In the genomic region with DNA sequence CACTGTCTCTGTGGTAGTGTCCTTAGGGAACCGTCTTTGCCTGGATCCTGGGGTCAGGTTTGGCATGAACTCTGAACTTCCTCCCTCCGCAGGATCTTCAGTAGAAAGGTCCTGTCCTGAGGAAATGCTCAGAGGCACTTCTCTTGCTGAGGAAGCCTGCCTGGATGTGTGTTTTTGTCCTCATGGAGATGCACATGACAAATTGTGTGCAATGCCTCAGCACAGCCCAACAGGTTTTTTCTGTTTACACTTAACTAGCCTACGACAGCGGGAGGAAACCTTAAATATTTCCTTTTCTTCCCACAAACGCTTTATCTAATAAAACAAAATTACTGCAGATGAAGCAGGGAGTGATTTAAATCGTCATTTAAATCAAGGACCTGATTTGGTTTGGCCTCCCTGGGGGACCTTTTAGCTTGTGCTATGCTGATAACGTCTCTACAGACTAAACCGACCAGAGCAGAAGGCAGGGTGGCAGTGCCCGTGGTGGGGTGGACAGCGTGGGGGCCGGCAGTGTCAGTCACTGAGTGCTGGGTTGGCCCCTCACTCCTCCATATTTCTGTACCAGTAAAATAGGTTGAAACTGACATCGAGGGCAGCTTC, we compare ENCODE assay signal across 11 cellular contexts. TPM values are rescaled to one million over a fixed set of nuclear protein-coding genes. Genes with fewer than 3 reads are reported as not detected.
DNase-seq lines count a peak whose midpoint lies in the region; ATAC-seq and TF ChIP-seq lines count a peak whose summit lies in the region.
"Had no signal": no experiment of that assay in that cellular context is flagged by ENCODE, and none has a peak within 500 bp of the region (broad histone marks: within the 10 kb centered on the region; RNA-seq: fewer than 3 reads in every experiment).

No MANE protein-coding gene starts in this region.

- peaks cover 2 to 24% of the 10 kb centered on the region in 2 donors for H3K36me3 Mint-ChIP-seq in CD4-positive, alpha-beta memory T cell

- H3K27me3 Mint-ChIP-seq in CD4-positive, alpha-beta memory T cell, result no peaks in the 10 kb centered on the region
- H3K27me3 Mint-ChIP-seq: naive thymus-derived CD8-positive, alpha-beta T cell had no signal

- H3K27ac ChIP-seq in mammary epithelial cell (ENCODE audit: insufficient read depth, low read depth, low read length) (no peak overlapping the region), thoracic aorta (no peak overlapping the region), dorsolateral prefrontal cortex (peak overlapping the region in 1 of 59 donors; percentile 10)
- no peak overlapping the region for H3K27ac ChIP-seq in CD4-positive, alpha-beta memory T cell (ENCODE audit: low read depth, low read length)

- POLR2A ChIA-PET in CD4-positive, alpha-beta memory T cell (lab: Charles Lee; ENCODE audit: partially characterized antibody), result no interaction called here

- H3K79me2 ChIP-seq in Loucy (ENCODE audit: insufficient read depth, low read length) (no peaks in the 10 kb centered on the region), mammary epithelial cell (ENCODE audit: insufficient read depth, low read length) (peaks cover 2% of the 10 kb centered on the region)

- ATAC-seq in thoracic aorta (ENCODE audit: insufficient number of reproducible peaks, low FRiP score, low read depth), result no peak
- ATAC-seq in HG03175 (IDR thresholded peaks at IDR 0.05; ENCODE audit: unreplicated experiment), result no peak
- ATAC-seq: naive thymus-derived CD8-positive, alpha-beta T cell had no signal

- dilution Hi-C loops in mammary epithelial cell (cut with HindIII; ENCODE audit: low sequenced_read_pairs), result no loop called here

- peak overlapping the region in 2 of 7 donors; percentile 15 to 30 for H3K27ac Mint-ChIP-seq in CD4-positive, alpha-beta memory T cell

- WGBS in mammary epithelial cell (ENCODE audit: low coverage, missing lambda C conversion rate), result 86% methylated on average over 10 of the region's 12 CpGs

- peaks cover 20% of the 10 kb centered on the region for H3K4me1 ChIP-seq in Loucy (ENCODE audit: insufficient read depth, low read length, poor library complexity, severe bottlenecking)
- peaks cover 3% of the 10 kb centered on the region for H3K4me1 ChIP-seq in mammary epithelial cell (ENCODE audit: insufficient read depth, low read length)
- H3K4me1 ChIP-seq in thoracic aorta (ENCODE audit: control insufficient read depth in 1 of 2, low read depth in 2 of 2), result peaks cover 9 to 24% of the 10 kb centered on the region in 2 donors
- no peaks in the 10 kb centered on the region for H3K4me1 ChIP-seq in CD4-positive, alpha-beta memory T cell (ENCODE audit: insufficient read depth, low read length)

- CTCF ChIA-PET in mammary epithelial cell (lab: Charles Lee; ENCODE audit: low non-redundant PET), result interaction anchor here (0.6 kb wide), 1 partner anchor 133 kb away, joined by 3 read pairs; no protein-coding TSS in a partner anchor
- CTCF ChIA-PET in CD4-positive, alpha-beta memory T cell (lab: Charles Lee; ENCODE audit: partially characterized antibody), result interaction anchor here (10.8 kb wide), 1 partner anchor 459 kb away, joined by 302 read pairs; no protein-coding TSS in a partner anchor

- H3K9me2 ChIP-seq in Loucy (replicated peaks; ENCODE audit: low read depth, low read length), result no peaks in the 10 kb centered on the region

- H3K4me1 Mint-ChIP-seq in CD4-positive, alpha-beta memory T cell, result peaks cover 0 to 5% (median 0%) of the 10 kb centered on the region in 4 donors

- no peaks in the 10 kb centered on the region for H3F3A ChIP-seq in Loucy (ENCODE audit: low read depth)

- intact Hi-C loops in mammary epithelial cell (cut with micrococcal nuclease), result no loop called here
- intact Hi-C loops in CD4-positive, alpha-beta memory T cell (cut with micrococcal nuclease), result no loop called here
- intact Hi-C loops in dorsolateral prefrontal cortex (cut with DNase I), result no loop called here

- DNase-seq in mammary epithelial cell (no peak), left kidney (ENCODE audit: low read depth, low spot score) (peak; percentile 70), thoracic aorta (ENCODE audit: low spot score) (no peak), dorsolateral prefrontal cortex (no peak), nucleus accumbens (lab: John Stamatoyannopoulos, UW) (no peak)
- DNase-seq in CD4-positive, alpha-beta memory T cell, result no peak
- DNase-seq: naive thymus-derived CD8-positive, alpha-beta T cell; NCI-H2029 treated with DMSO at 0.1 percent for 48 hours; T-helper 2 cell had no signal

- in situ Hi-C loops in mammary epithelial cell (cut with MboI; ENCODE audit: low sequenced_read_pairs in 2 of 2), result loop anchor here (10.0 to 25.0 kb wide), 3 partner anchors 451 to 1014 kb away; no protein-coding TSS in a partner anchor

- H3K4me2 ChIP-seq in Loucy (ENCODE audit: low read depth, low read length, poor library complexity, severe bottlenecking) (peak overlapping the region; percentile 48), mammary epithelial cell (ENCODE audit: insufficient read depth, low read depth, low read length) (no peak overlapping the region)

- peaks cover 64% of the 10 kb centered on the region for H3K27me3 ChIP-seq in Loucy (ENCODE audit: insufficient read depth, low read length, poor library complexity, severe bottlenecking)
- no peaks in the 10 kb centered on the region for H3K27me3 ChIP-seq in mammary epithelial cell (ENCODE audit: insufficient read depth, low read length)
- no peaks in the 10 kb centered on the region for H3K27me3 ChIP-seq in thoracic aorta (replicated peaks; ENCODE audit: insufficient read depth)
- no peaks in the 10 kb centered on the region for H3K27me3 ChIP-seq in CD4-positive, alpha-beta memory T cell (ENCODE audit: insufficient read depth, low read length)
- no peaks in the 10 kb centered on the region for H3K27me3 ChIP-seq in dorsolateral prefrontal cortex

- peaks cover 5% of the 10 kb centered on the region for H4K20me1 ChIP-seq in Loucy (ENCODE audit: insufficient read depth, low read length, poor library complexity, severe bottlenecking)
- no peaks in the 10 kb centered on the region for H4K20me1 ChIP-seq in mammary epithelial cell (ENCODE audit: insufficient read depth, low read length)

- TF ChIP-seq CTCF in Loucy (conservative IDR thresholded peaks at IDR 0.05; ENCODE audit: low read length), result no peak
- TF ChIP-seq CTCF in mammary epithelial cell (conservative IDR thresholded peaks at IDR 0.05 in 1 of 2, IDR thresholded peaks at IDR 0.05 in 1 of 2; ENCODE audit: extremely low read depth in 1 of 2, insufficient read depth in 1 of 2, low read depth in 1 of 2, low read length in 2 of 2), result no peak
- no peak for TF ChIP-seq CTCF in thoracic aorta (IDR thresholded peaks at IDR 0.05)
- TF ChIP-seq CTCF in dorsolateral prefrontal cortex (IDR thresholded peaks at IDR 0.05 in 54 of 56, conservative IDR thresholded peaks at IDR 0.05 in 2 of 56; ENCODE audit: low read depth in 1 of 56, partially characterized antibody in 56 of 56), result no peak

- H2AFZ ChIP-seq in Loucy (ENCODE audit: low read length), result no peak overlapping the region
- peak overlapping the region; percentile 87 for H2AFZ ChIP-seq in mammary epithelial cell (ENCODE audit: low read depth, low read length)

- no TSS peak for BruUV-seq in mammary epithelial cell (replicated peaks; lab: Mats Ljungman, UMichigan)

- H3K4me3 ChIP-seq in Loucy (ENCODE audit: low read length, poor library complexity, severe bottlenecking) (peak overlapping the region; percentile 11), mammary epithelial cell (replicated peaks in 1 of 3; ENCODE audit: insufficient read depth in 1 of 3, low read depth in 2 of 3, low read length in 3 of 3) (no peak overlapping the region), thoracic aorta (peak overlapping the region; percentile 62), dorsolateral prefrontal cortex (peak overlapping the region in 2 of 59 donors; percentile 1 to 12)
- H3K4me3 ChIP-seq in CD4-positive, alpha-beta memory T cell (ENCODE audit: low read length in 2 of 2), result no peak overlapping the region

- H3K9me3 ChIP-seq in Loucy (ENCODE audit: insufficient read depth, low read depth, low read length) (no peaks in the 10 kb centered on the region), mammary epithelial cell (replicated peaks; ENCODE audit: insufficient read depth, low read length) (no peaks in the 10 kb centered on the region), thoracic aorta (no peaks in the 10 kb centered on the region)
- no peaks in the 10 kb centered on the region for H3K9me3 ChIP-seq in CD4-positive, alpha-beta memory T cell (ENCODE audit: control insufficient read depth in 1 of 2, low read length in 2 of 2)

- H3K36me3 ChIP-seq in Loucy (ENCODE audit: insufficient read depth, low read length) (no peaks in the 10 kb centered on the region), mammary epithelial cell (ENCODE audit: insufficient read depth, low read length) (no peaks in the 10 kb centered on the region), thoracic aorta (no peaks in the 10 kb centered on the region)
- no peaks in the 10 kb centered on the region for H3K36me3 ChIP-seq in CD4-positive, alpha-beta memory T cell (ENCODE audit: insufficient read depth, low read length)

- H3K9me3 Mint-ChIP-seq in CD4-positive, alpha-beta memory T cell, result peaks cover 0 to 5% (median 0%) of the 10 kb centered on the region in 8 donors
- H3K9me3 Mint-ChIP-seq: naive thymus-derived CD8-positive, alpha-beta T cell had no signal

- H3K9ac ChIP-seq in Loucy (ENCODE audit: low read depth, low read length, poor library complexity, severe bottlenecking), result no peak overlapping the region
- H3K9ac ChIP-seq in mammary epithelial cell (ENCODE audit: insufficient read depth, low read length), result no peak overlapping the region

- no peak overlapping the region for H3K4me3 Mint-ChIP-seq in CD4-positive, alpha-beta memory T cell
- H3K4me3 Mint-ChIP-seq: naive thymus-derived CD8-positive, alpha-beta T cell had no signal

RNA-seq across cellular contexts. Expression of a gene that starts 18.5 kb away (rescaled TPM):
- total RNA-seq in mammary epithelial cell (10 to 100 TPM in 1 of 2 donors, 1 to 10 TPM in 1; 8.8 to 10.0 TPM), thoracic aorta (10 to 100 TPM; 15.0 to 17.0 TPM), dorsolateral prefrontal cortex (10 to 100 TPM; 26.6 to 73.6 (median 35.7) TPM)
- 6.6 TPM for polyA plus RNA-seq in mammary epithelial cell
- 1.4 TPM for polyA minus RNA-seq in mammary epithelial cell
- total RNA-seq in CD4-positive, alpha-beta memory T cell, result 10 to 100 TPM; 41.6 to 43.4 TPM
- 10 to 100 TPM; 14.6 to 29.2 TPM for polyA plus RNA-seq in CD4-positive, alpha-beta memory T cell

RNA-seq across cellular contexts. Expression of a gene that starts 53.1 kb away (rescaled TPM):
- 10 to 100 TPM in 1 of 2 donors, 1 to 10 TPM in 1; 4.3 to 51.0 TPM for total RNA-seq in mammary epithelial cell
- polyA plus RNA-seq in mammary epithelial cell, result 10.4 TPM
- polyA minus RNA-seq in mammary epithelial cell, result 1.0 TPM
- total RNA-seq in thoracic aorta, result 1 to 10 TPM; 2.3 to 3.1 TPM
- total RNA-seq in CD4-positive, alpha-beta memory T cell, result under 1 TPM in 1 of 2 experiments, not detected in 1; 0.17 TPM
- polyA plus RNA-seq in CD4-positive, alpha-beta memory T cell, result under 1 TPM in 1 of 2 donors, not detected in 1; 0.61 TPM
- total RNA-seq in dorsolateral prefrontal cortex, result 1 to 10 TPM; 2.2 to 9.3 (median 5.1) TPM
- total RNA-seq: naive thymus-derived CD8-positive, alpha-beta T cell had no signal
- polyA plus RNA-seq: naive thymus-derived CD8-positive, alpha-beta T cell had no signal

Comparison
In these comparisons a context has a peak if more than half of its experiments do, and no peak if none do; other contexts are left out.
1. H3K4me3 ChIP-seq: peak in Loucy (single experiment) and thoracic aorta (single experiment); none in mammary epithelial cell (0 of 3) and CD4-positive, alpha-beta memory T cell (0 of 2).